Comparison of ENCODE assay signal across 29 cellular contexts in the genomic region with DNA sequence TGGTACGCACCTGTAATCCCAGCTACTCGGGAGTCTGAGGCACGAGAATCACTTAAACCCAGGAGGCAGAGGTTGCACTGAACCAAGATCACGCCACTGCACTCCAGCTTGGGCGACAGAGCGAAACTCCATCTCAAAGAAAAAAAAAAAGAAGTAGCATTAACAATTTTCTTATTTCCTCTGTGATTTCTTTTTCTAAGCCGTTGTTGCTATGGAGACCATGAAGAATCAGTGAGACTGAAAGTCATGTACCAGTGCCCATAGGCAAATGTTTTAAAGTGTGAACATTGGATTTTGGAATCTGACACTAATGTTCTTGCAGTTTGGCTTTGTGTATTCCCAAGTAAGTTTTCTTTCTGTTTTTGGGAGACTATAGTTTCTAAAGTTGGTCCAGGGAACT. TPM values are rescaled to one million over a fixed set of nuclear protein-coding genes. Genes with fewer than 3 reads are reported as not detected.
DNase-seq lines count a peak whose midpoint lies in the region; ATAC-seq and TF ChIP-seq lines count a peak whose summit lies in the region.
"Had no signal": no experiment of that assay in that cellular context is flagged by ENCODE, and none has a peak within 500 bp of the region (broad histone marks: within the 10 kb centered on the region; RNA-seq: fewer than 3 reads in every experiment).

No MANE protein-coding gene starts in this region.

- peak overlapping the region; percentile 77; the same call in 1 of the 2 replicates for H2AFZ ChIP-seq in OCI-LY7 (ENCODE audit: low read length)

- peak overlapping the region; percentile 46 for H3K27ac ChIP-seq in OCI-LY7 (ENCODE audit: low read depth, low read length, poor library complexity, severe bottlenecking)
- H3K27ac ChIP-seq: ascending aorta, SJCRH30, VCaP had no signal

- peak overlapping the region; percentile 78 for H3K27ac Mint-ChIP-seq in stimulated activated memory B cell treated with anti-CD40 and anti-IgM and Interleukin-4, amounts not matched to agents 10 μg/mL and 1 μg/mL and 100 μg/mL, for 72 hours
- no peak overlapping the region for H3K27ac Mint-ChIP-seq in activated naive CD8-positive, alpha-beta T cell treated with anti-CD3 and anti-CD28 coated beads, Interleukin-2, amount 50 U/mL, for 24 hours
- H3K27ac Mint-ChIP-seq: activated naive CD8-positive, alpha-beta T cell; nephron; type B pancreatic cell had no signal

- peaks cover 39% of the 10 kb centered on the region for H3K4me1 ChIP-seq in OCI-LY7 (ENCODE audit: insufficient read depth, low read length, poor library complexity, severe bottlenecking)
- H3K4me1 ChIP-seq: SJCRH30 had no signal

- H3K79me2 ChIP-seq in OCI-LY7 (ENCODE audit: insufficient read depth, low read depth, low read length): no peaks in the 10 kb centered on the region

- no peaks in the 10 kb centered on the region for H3K9me3 Mint-ChIP-seq in stimulated activated memory B cell treated with anti-CD40 and anti-IgM and Interleukin-4, amounts not matched to agents 10 μg/mL and 1 μg/mL and 100 μg/mL, for 72 hours
- H3K9me3 Mint-ChIP-seq in activated naive CD8-positive, alpha-beta T cell treated with anti-CD3 and anti-CD28 coated beads, Interleukin-2, amount 50 U/mL, for 24 hours: no peaks in the 10 kb centered on the region
- H3K9me3 Mint-ChIP-seq: CD8-positive, alpha-beta memory T cell; nephron; type B pancreatic cell had no signal

- peaks cover 53% of the 10 kb centered on the region for H3K4me1 Mint-ChIP-seq in stimulated activated memory B cell treated with anti-CD40 and anti-IgM and Interleukin-4, amounts not matched to agents 10 μg/mL and 1 μg/mL and 100 μg/mL, for 72 hours
- peaks cover 46% of the 10 kb centered on the region for H3K4me1 Mint-ChIP-seq in activated naive CD8-positive, alpha-beta T cell treated with anti-CD3 and anti-CD28 coated beads, Interleukin-2, amount 50 U/mL, for 24 hours
- H3K4me1 Mint-ChIP-seq: nephron had no signal

- peak overlapping the region; percentile 29 for H3K4me3 ChIP-seq in OCI-LY7 (ENCODE audit: low read depth, low read length, poor library complexity, severe bottlenecking)
- H3K4me3 ChIP-seq: ascending aorta, MG63, SJCRH30 had no signal

- H3K36me3 Mint-ChIP-seq in stimulated activated memory B cell treated with anti-CD40 and anti-IgM and Interleukin-4, amounts not matched to agents 10 μg/mL and 1 μg/mL and 100 μg/mL, for 72 hours: no peaks in the 10 kb centered on the region
- H3K36me3 Mint-ChIP-seq in activated naive CD8-positive, alpha-beta T cell treated with anti-CD3 and anti-CD28 coated beads, Interleukin-2, amount 50 U/mL, for 24 hours (ENCODE audit: low read depth): no peaks in the 10 kb centered on the region
- H3K36me3 Mint-ChIP-seq: activated naive CD8-positive, alpha-beta T cell; CD8-positive, alpha-beta memory T cell; type B pancreatic cell had no signal

- POLR2A ChIA-PET in OCI-LY7 (lab: Charles Lee): interaction anchor here (0.6 to 2.4 kb wide), 12 partner anchors 12 to 174 kb away, joined by 3 to 15 read pairs (median 4); a partner anchor contains a TSS

- peak overlapping the region; percentile 23 for H3K4me3 Mint-ChIP-seq in stimulated activated memory B cell treated with anti-CD40 and anti-IgM and Interleukin-4, amounts not matched to agents 10 μg/mL and 1 μg/mL and 100 μg/mL, for 72 hours
- no peak overlapping the region for H3K4me3 Mint-ChIP-seq in activated naive CD8-positive, alpha-beta T cell treated with anti-CD3 and anti-CD28 coated beads, Interleukin-2, amount 50 U/mL, for 24 hours
- H3K4me3 Mint-ChIP-seq: activated naive CD8-positive, alpha-beta T cell; CD8-positive, alpha-beta memory T cell; nephron; type B pancreatic cell had no signal

- CTCF ChIA-PET in OCI-LY7 (lab: Charles Lee; ENCODE audit: unreplicated experiment): interaction anchor here (1.0 kb wide), 1 partner anchor 78 kb away, joined by 3 read pairs; no protein-coding TSS in a partner anchor

- TF ChIP-seq CTCF in OCI-LY7 (conservative IDR thresholded peaks at IDR 0.05; ENCODE audit: low read length): no peak

- ATAC-seq in HG03175 (IDR thresholded peaks at IDR 0.05; ENCODE audit: unreplicated experiment) (peak; percentile 41), HG03135 (IDR thresholded peaks at IDR 0.05; ENCODE audit: unreplicated experiment) (no peak), HG03565 (IDR thresholded peaks at IDR 0.05; ENCODE audit: unreplicated experiment) (no peak)
- ATAC-seq in stimulated activated memory B cell treated with anti-CD40 and anti-IgM and Interleukin-4, amounts not matched to agents 10 μg/mL and 1 μg/mL and 100 μg/mL, for 72 hours: peak; percentile 31
- ATAC-seq in activated naive CD8-positive, alpha-beta T cell treated with anti-CD3 and anti-CD28 coated beads, Interleukin-2, amount 50 U/mL, for 24 hours: no peak
- ATAC-seq: HCT116 had no signal

- no peaks in the 10 kb centered on the region for H3K27me3 Mint-ChIP-seq in stimulated activated memory B cell treated with anti-CD40 and anti-IgM and Interleukin-4, amounts not matched to agents 10 μg/mL and 1 μg/mL and 100 μg/mL, for 72 hours
- H3K27me3 Mint-ChIP-seq in activated naive CD8-positive, alpha-beta T cell treated with anti-CD3 and anti-CD28 coated beads, Interleukin-2, amount 50 U/mL, for 24 hours: peaks cover 2% of the 10 kb centered on the region
- H3K27me3 Mint-ChIP-seq: activated naive CD8-positive, alpha-beta T cell; CD8-positive, alpha-beta memory T cell; type B pancreatic cell had no signal

- BruUV-seq in OCI-LY7 (replicated peaks; lab: Mats Ljungman, UMichigan): no TSS peak

- no peaks in the 10 kb centered on the region for H3K9me2 ChIP-seq in OCI-LY7 (ENCODE audit: insufficient read depth, low read length)

- intact Hi-C loops in OCI-LY7 (cut with micrococcal nuclease; ENCODE audit: unreplicated experiment): loop anchor here (1.0 kb wide), 1 partner anchor 19 kb away; a partner anchor contains a TSS

- peak overlapping the region; percentile 68 for H3K4me2 ChIP-seq in OCI-LY7 (ENCODE audit: low read length)

- H4K20me1 ChIP-seq in OCI-LY7 (ENCODE audit: insufficient read depth, low read length): no peaks in the 10 kb centered on the region

- H3K36me3 ChIP-seq in OCI-LY7 (ENCODE audit: insufficient read depth, low read length): no peaks in the 10 kb centered on the region
- H3K36me3 ChIP-seq: ascending aorta, MG63, SJCRH30 had no signal

- DNase-seq in NOMO-1 treated with DMSO at 0.1 percent for 48 hours (lab: John Stamatoyannopoulos, UW; ENCODE audit: unreplicated experiment) (peak; percentile 6), NOMO-1 treated with dmso at 0.1 percent for 144 hours (lab: John Stamatoyannopoulos, UW; ENCODE audit: unreplicated experiment) (no peak), OCI-LY7 (ENCODE audit: low spot score) (peak; percentile 80)
- DNase-seq in activated naive CD8-positive, alpha-beta T cell treated with anti-CD3 and anti-CD28 coated beads, Interleukin-2, amount 50 U/mL, for 24 hours: no peak
- DNase-seq: activated CD4-positive, alpha-beta T cell treated with anti-CD3 and anti-CD28 coated beads for 48 hours; activated effector memory CD4-positive, alpha-beta T cell treated with anti-CD3 and anti-CD28 coated beads, Interleukin-2, amount 50 U/mL, for 16 hours; CD8-positive, alpha-beta memory T cell; KG1; kidney glomerular epithelial cell; MG63; NCI-H2107; NCI-H446; NCI-H748 treated with DMSO at 0.1 percent for 48 hours; RPMI8226; SJCRH30; stimulated activated CD4-positive, alpha-beta T cell treated with anti-CD3 and anti-CD28 coated beads, Interleukin-4, amount 100 ng/mL, for 24 hours; substantia nigra; SW 1271; T-helper 9 cell had no signal

- H3K9me3 ChIP-seq in OCI-LY7 (ENCODE audit: low read length): no peaks in the 10 kb centered on the region
- H3K9me3 ChIP-seq: ascending aorta, MG63, SJCRH30 had no signal

RNA-seq across cellular contexts. Expression of a gene that starts 18.4 kb away (rescaled TPM):
- total RNA-seq in OCI-LY7 (2014; rRNA removed; shearing (Covaris generic)): 5.0 and 10.8 TPM in 2 replicates
- 21.6 and 21.9 TPM in 2 replicates for total RNA-seq in OCI-LY7 (2022)

Comparison
In these comparisons a context has a peak if more than half of its experiments do, and no peak if none do; other contexts are left out.
1. DNase-seq: peak in NOMO-1 treated with DMSO at 0.1 percent for 48 hours (single experiment) and OCI-LY7 (single experiment); none in NOMO-1 treated with dmso at 0.1 percent for 144 hours (single experiment) and activated naive CD8-positive, alpha-beta T cell treated with anti-CD3 and anti-CD28 coated beads, Interleukin-2, amount 50 U/mL, for 24 hours (single experiment).
2. ATAC-seq: peak in HG03175 (single experiment) and stimulated activated memory B cell treated with anti-CD40 and anti-IgM and Interleukin-4, amounts not matched to agents 10 μg/mL and 1 μg/mL and 100 μg/mL, for 72 hours (single experiment); none in HG03135 (single experiment), HG03565 (single experiment) and activated naive CD8-positive, alpha-beta T cell treated with anti-CD3 and anti-CD28 coated beads, Interleukin-2, amount 50 U/mL, for 24 hours (single experiment).